17 cellular contexts compared by ENCODE assay signal in the genomic region with DNA sequence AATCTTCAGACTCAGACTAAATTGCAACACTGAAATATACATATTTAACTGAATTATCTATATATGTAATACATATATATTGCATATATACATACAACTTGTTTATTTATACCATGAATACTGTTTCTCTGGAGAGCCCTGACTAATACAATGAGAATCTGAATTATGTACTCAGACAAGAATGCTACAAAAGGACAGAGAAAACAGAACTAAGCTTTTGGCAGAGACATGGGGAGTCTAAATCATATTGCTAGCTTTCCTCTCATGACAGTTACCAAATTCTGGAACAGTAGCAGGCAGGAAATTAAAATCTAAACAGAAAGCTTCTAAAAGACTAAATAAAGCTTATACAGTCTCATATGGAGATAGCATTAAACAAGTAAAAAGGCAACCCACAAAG.
DNase-seq lines count a peak whose midpoint lies in the region; ATAC-seq and TF ChIP-seq lines count a peak whose summit lies in the region.
"Had no signal": no experiment of that assay in that cellular context is flagged by ENCODE, and none has a peak within 500 bp of the region (broad histone marks: within the 10 kb centered on the region; RNA-seq: fewer than 3 reads in every experiment).

No MANE protein-coding gene starts in this region.

- H3K36me3 ChIP-seq in adrenal gland (replicated peaks in 1 of 2) (no peaks in the 10 kb centered on the region), thoracic aorta (no peaks in the 10 kb centered on the region), endodermal cell (ENCODE audit: control insufficient read depth, insufficient read depth, low read length) (no peaks in the 10 kb centered on the region)
- H3K36me3 ChIP-seq: prostate gland had no signal

- no peak overlapping the region for H3K27ac Mint-ChIP-seq in endodermal cell
- H3K27ac Mint-ChIP-seq: CD4-positive, alpha-beta T cell; stimulated activated naive CD8-positive, alpha-beta T cell treated with anti-CD3 and anti-CD28 coated beads, Interleukin-15, Interleukin-2, amounts not matched to agents 100 ng/mL and 50 ng/mL, for 24 hours; T-cell had no signal

- H3K9ac ChIP-seq in endodermal cell (ENCODE audit: extremely low read depth, low read length, poor library complexity, severe bottlenecking), result no peak overlapping the region
- H3K9ac ChIP-seq: KMS-11 had no signal

- H3K4me3 ChIP-seq in adrenal gland (no peak overlapping the region), fibroblast of villous mesenchyme (ENCODE audit: low read depth, low read length) (no peak overlapping the region), thoracic aorta (no peak overlapping the region), endodermal cell (ENCODE audit: low read length) (no peak overlapping the region)
- H3K4me3 ChIP-seq: prostate gland had no signal

- no peaks in the 10 kb centered on the region for H3K4me1 Mint-ChIP-seq in endodermal cell
- no peaks in the 10 kb centered on the region for H3K4me1 Mint-ChIP-seq in activated T-cell treated with anti-CD3 and anti-CD28 coated beads, Interleukin-2, amount 50 U/mL, for 4 hours (ENCODE audit: low read depth)
- H3K4me1 Mint-ChIP-seq: T-cell had no signal

- H3K27me3 ChIP-seq in adrenal gland (no peaks in the 10 kb centered on the region), thoracic aorta (replicated peaks; ENCODE audit: insufficient read depth) (no peaks in the 10 kb centered on the region), endodermal cell (ENCODE audit: control insufficient read depth, insufficient read depth, low read length, poor library complexity, severe bottlenecking) (no peaks in the 10 kb centered on the region)

- intact Hi-C loops in adrenal gland (cut with DNase I), result no loop called here

- no peak for TF ChIP-seq POLR2A in adrenal gland (IDR thresholded peaks at IDR 0.05)
- TF ChIP-seq POLR2A in GM18505 (IDR thresholded peaks at IDR 0.05; ENCODE audit: borderline replicate concordance, extremely low read depth, insufficient read depth, insufficient read length), result no peak

- H3K4me1 ChIP-seq in adrenal gland (replicated peaks in 1 of 2), result peaks cover 0 to 6% of the 10 kb centered on the region in 2 donors
- peaks cover 10 to 13% of the 10 kb centered on the region in 2 donors for H3K4me1 ChIP-seq in thoracic aorta (ENCODE audit: control insufficient read depth in 1 of 2, low read depth in 2 of 2)
- H3K4me1 ChIP-seq in endodermal cell (ENCODE audit: control insufficient read depth, insufficient read depth, low read length), result no peaks in the 10 kb centered on the region
- H3K4me1 ChIP-seq: prostate gland had no signal

- no peaks in the 10 kb centered on the region for H3K27me3 Mint-ChIP-seq in endodermal cell (ENCODE audit: insufficient read depth)
- no peaks in the 10 kb centered on the region for H3K27me3 Mint-ChIP-seq in activated T-cell treated with anti-CD3 and anti-CD28 coated beads, Interleukin-2, amount 50 U/mL, for 4 hours (ENCODE audit: low read depth)

- DNase-seq in H4 (ENCODE audit: low spot score) (peak; percentile 13), adrenal gland (no peak), fibroblast of villous mesenchyme (ENCODE audit: low read depth) (peak; percentile 78), thoracic aorta (ENCODE audit: low spot score) (no peak), GM20000 (ENCODE audit: low spot score) (no peak), endodermal cell (no peak)
- no peak for DNase-seq in activated T-cell treated with anti-CD3 and anti-CD28 coated beads, Interleukin-2, amount 50 U/mL, for 4 hours
- DNase-seq: caudate nucleus; CD4-positive, alpha-beta T cell; NCI-H2081 treated with DMSO at 0.1 percent for 48 hours; stimulated activated CD4-positive, alpha-beta T cell treated with anti-CD3 and anti-CD28 coated beads, Interleukin-4, amount 100 ng/mL, for 4 hours; T-cell had no signal

- TF ChIP-seq CTCF in adrenal gland (IDR thresholded peaks at IDR 0.05), result no peak
- TF ChIP-seq CTCF in fibroblast of villous mesenchyme (IDR thresholded peaks at IDR 0.05; ENCODE audit: insufficient read depth, low read depth, low read length), result no peak
- TF ChIP-seq CTCF in thoracic aorta (IDR thresholded peaks at IDR 0.05), result no peak
- TF ChIP-seq CTCF in GM20000 (IDR thresholded peaks at IDR 0.05; ENCODE audit: extremely low read depth, missing control alignments), result no peak
- no peak for TF ChIP-seq CTCF in endodermal cell (conservative IDR thresholded peaks at IDR 0.05)

- H3K9me3 Mint-ChIP-seq in endodermal cell, result no peaks in the 10 kb centered on the region
- no peaks in the 10 kb centered on the region for H3K9me3 Mint-ChIP-seq in activated T-cell treated with anti-CD3 and anti-CD28 coated beads, Interleukin-2, amount 50 U/mL, for 4 hours
- H3K9me3 Mint-ChIP-seq: CD4-positive, alpha-beta T cell; stimulated activated naive CD8-positive, alpha-beta T cell treated with anti-CD3 and anti-CD28 coated beads, Interleukin-15, Interleukin-2, amounts not matched to agents 100 ng/mL and 50 ng/mL, for 24 hours had no signal

- no peak overlapping the region for H3K4me3 Mint-ChIP-seq in endodermal cell
- H3K4me3 Mint-ChIP-seq in activated T-cell treated with anti-CD3 and anti-CD28 coated beads, Interleukin-2, amount 50 U/mL, for 4 hours, result no peak overlapping the region
- H3K4me3 Mint-ChIP-seq: CD4-positive, alpha-beta T cell; stimulated activated naive CD8-positive, alpha-beta T cell treated with anti-CD3 and anti-CD28 coated beads, Interleukin-15, Interleukin-2, amounts not matched to agents 100 ng/mL and 50 ng/mL, for 24 hours; T-cell had no signal

- no peaks in the 10 kb centered on the region for H3K9me3 ChIP-seq in adrenal gland (replicated peaks in 1 of 3)
- H3K9me3 ChIP-seq in thoracic aorta, result peaks cover 2% of the 10 kb centered on the region
- no peaks in the 10 kb centered on the region for H3K9me3 ChIP-seq in endodermal cell (ENCODE audit: control insufficient read depth, low read length)
- H3K9me3 ChIP-seq: prostate gland had no signal

- H3K27ac ChIP-seq in adrenal gland, result peak overlapping the region in 3 of 5 donors; percentile 13 to 40 (median 33)
- H3K27ac ChIP-seq in thoracic aorta, result peak overlapping the region; percentile 9 to 25
- H3K27ac ChIP-seq in endodermal cell (ENCODE audit: low read depth, low read length), result no peak overlapping the region
- H3K27ac ChIP-seq: KMS-11, prostate gland had no signal

- no peaks in the 10 kb centered on the region for H3K36me3 Mint-ChIP-seq in endodermal cell (ENCODE audit: low read depth)
- no peaks in the 10 kb centered on the region for H3K36me3 Mint-ChIP-seq in activated T-cell treated with anti-CD3 and anti-CD28 coated beads, Interleukin-2, amount 50 U/mL, for 4 hours (ENCODE audit: insufficient read depth)
- H3K36me3 Mint-ChIP-seq: T-cell had no signal

- ATAC-seq in thoracic aorta (ENCODE audit: insufficient number of reproducible peaks, low FRiP score, low read depth) (no peak), GM18505 (IDR thresholded peaks at IDR 0.05; ENCODE audit: unreplicated experiment) (no peak)
- no peak for ATAC-seq in activated T-cell treated with anti-CD3 and anti-CD28 coated beads, Interleukin-2, amount 50 U/mL, for 4 hours
- ATAC-seq: esophagus mucosa, T-cell had no signal

Comparison
In these comparisons a context has a peak if more than half of its experiments do, and no peak if none do; other contexts are left out.
1. DNase-seq: peak in H4 (single experiment) and fibroblast of villous mesenchyme (single experiment); none in adrenal gland (0 of 7), thoracic aorta (single experiment), GM20000 (single experiment), endodermal cell (single experiment) and activated T-cell treated with anti-CD3 and anti-CD28 coated beads, Interleukin-2, amount 50 U/mL, for 4 hours (single experiment).